24 cellular contexts compared by ENCODE assay signal in the genomic region with DNA sequence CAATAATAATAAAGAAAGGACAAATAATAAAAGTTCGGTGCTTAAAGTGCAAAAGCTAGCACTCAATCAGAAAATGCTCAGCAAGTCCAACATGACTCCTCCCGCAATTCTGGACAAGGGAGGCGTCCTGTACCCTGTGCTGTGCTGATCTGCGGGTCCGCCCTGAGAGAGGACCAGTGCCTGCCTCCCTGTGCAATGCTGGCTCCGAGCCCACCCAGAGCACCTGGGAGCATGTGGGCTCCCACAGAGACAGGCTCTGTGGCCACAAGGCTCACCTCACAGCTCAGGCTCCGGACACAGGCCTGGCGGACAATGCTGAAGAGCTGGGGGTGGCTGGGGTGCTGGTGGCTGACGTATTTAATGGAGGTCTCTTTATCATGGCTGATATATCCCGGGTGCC.
"Had no signal": no experiment of that assay in that cellular context is flagged by ENCODE, and none has a peak within 500 bp of the region (broad histone marks: within the 10 kb centered on the region; RNA-seq: fewer than 3 reads in every experiment).

No MANE protein-coding gene starts in this region.

- H3K27ac ChIP-seq: colonic mucosa, epithelial cell of prostate, esophagus muscularis mucosa, foreskin keratinocyte, gastroesophageal sphincter, heart left ventricle, hepatocyte, left lung, neural progenitor cell, psoas muscle, skin epidermis, thoracic aorta, tibial nerve, upper lobe of left lung had no signal

- H3K27me3 ChIP-seq: colonic mucosa, esophagus muscularis mucosa, foreskin keratinocyte, gastroesophageal sphincter, heart left ventricle, hepatocyte, left lung, neural progenitor cell, tibial nerve, upper lobe of left lung had no signal

- H3K4me2 ChIP-seq: hepatocyte, neural progenitor cell had no signal

- H3K4me1 ChIP-seq: colonic mucosa, foreskin keratinocyte, gastroesophageal sphincter, left lung, tibial nerve, upper lobe of left lung had no signal

- H3K9me3 ChIP-seq: colonic mucosa, esophagus muscularis mucosa, gastroesophageal sphincter, heart left ventricle, left lung, mucosa of descending colon, psoas muscle, thoracic aorta, tibial nerve, upper lobe of left lung had no signal

- H3K36me3 ChIP-seq: neural progenitor cell had no signal

- H3K4me3 ChIP-seq: colonic mucosa, esophagus muscularis mucosa, gastroesophageal sphincter, heart left ventricle, hepatocyte, left lung, mucosa of descending colon, neural progenitor cell, psoas muscle, skin epidermis, thoracic aorta, tibial nerve, upper lobe of left lung had no signal

- H2AFZ ChIP-seq: hepatocyte, neural progenitor cell had no signal

- ATAC-seq: foreskin keratinocyte; gastroesophageal sphincter; heart left ventricle; left cardiac atrium; left lung; mucosa of descending colon; psoas muscle; right cardiac atrium; stimulated activated naive B cell treated with anti-CD40 and anti-IgM and Interleukin-4, amounts not matched to agents 10 μg/mL and 1 μg/mL and 100 μg/mL, for 72 hours had no signal

- DNase-seq: colonic mucosa; effector CD8-positive, alpha-beta T cell; endodermal cell; foreskin keratinocyte; left cardiac atrium; left lung; mesenchymal stem cell; naive B cell; stimulated activated CD4-positive, alpha-beta T cell treated with anti-CD3 and anti-CD28 coated beads, Interleukin-15, amount 100 ng/mL, for 24 hours; stimulated activated CD4-positive, alpha-beta T cell treated with anti-CD3 and anti-CD28 coated beads, Interleukin-2, amount 100 ng/mL, for 48 hours; stimulated activated naive B cell treated with anti-CD40 and anti-IgM and Interleukin-4, amounts not matched to agents 10 μg/mL and 1 μg/mL and 100 μg/mL, for 72 hours; upper lobe of left lung had no signal
